ENCODE assay signal across 8 cellular contexts in the genomic region with DNA sequence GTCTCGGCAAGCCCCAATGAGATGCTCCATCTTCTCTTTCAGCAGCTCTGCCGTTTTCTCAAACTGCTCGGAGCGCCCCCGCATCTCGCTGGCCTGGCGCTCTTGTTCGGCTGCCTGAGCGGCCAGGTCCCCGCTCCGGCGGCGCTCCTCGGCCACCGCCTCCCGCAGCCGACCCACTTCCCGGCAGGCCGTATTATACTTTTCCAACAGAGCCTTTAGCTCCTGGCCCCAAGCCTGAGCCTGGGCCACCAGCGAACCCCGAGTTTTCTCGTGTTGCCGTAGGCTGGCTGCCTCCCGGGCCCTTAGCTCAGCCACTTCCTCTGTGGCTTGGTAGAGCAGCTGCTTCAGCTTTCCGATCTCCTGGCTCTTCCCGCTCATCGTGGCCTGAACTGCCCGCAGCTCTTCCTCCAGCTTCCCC. TPM values are rescaled to one million over a fixed set of nuclear protein-coding genes. Genes with fewer than 3 reads are reported as not detected.
A peak's percentile ranks its signal among the peaks of the same experiment; 100 is the strongest.
DNase-seq lines count a peak whose midpoint lies in the region; ATAC-seq and TF ChIP-seq lines count a peak whose summit lies in the region.

No MANE protein-coding gene starts in this region.

- no peaks in the 10 kb centered on the region for H3K9me3 Mint-ChIP-seq in activated T-cell treated with anti-CD3 and anti-CD28 coated beads, Interleukin-2, amount 50 U/mL, for 24 hours
- no peaks in the 10 kb centered on the region for H3K9me3 Mint-ChIP-seq in natural killer cell

- peak overlapping the region; percentile 69 for H3K27ac Mint-ChIP-seq in activated T-cell treated with anti-CD3 and anti-CD28 coated beads, Interleukin-2, amount 50 U/mL, for 24 hours
- peak overlapping the region; percentile 69 to 86 for H3K27ac Mint-ChIP-seq in natural killer cell

- H3K36me3 ChIP-seq in HUES64 (ENCODE audit: insufficient read depth, low read length) = no peaks in the 10 kb centered on the region
- peaks cover under 1% of the 10 kb centered on the region for H3K36me3 ChIP-seq in suprapubic skin

- H3K27ac ChIP-seq in HUES64 (ENCODE audit: low read depth, low read length) (no peak overlapping the region), suprapubic skin (peak overlapping the region; percentile 80)

- H3K36me3 Mint-ChIP-seq in activated T-cell treated with anti-CD3 and anti-CD28 coated beads, Interleukin-2, amount 50 U/mL, for 24 hours (ENCODE audit: low read depth) = no peaks in the 10 kb centered on the region
- no peaks in the 10 kb centered on the region for H3K36me3 Mint-ChIP-seq in natural killer cell

- H3K4me1 ChIP-seq in HUES64 (ENCODE audit: insufficient read depth, low read length) = peaks cover 5% of the 10 kb centered on the region
- H3K4me1 ChIP-seq in suprapubic skin = peaks cover 21% of the 10 kb centered on the region

- TF ChIP-seq CTCF in fibroblast of the aortic adventitia (IDR thresholded peaks at IDR 0.05; ENCODE audit: insufficient read depth, low read length) = no peak
- no peak for TF ChIP-seq CTCF in natural killer cell (IDR thresholded peaks at IDR 0.05)
- TF ChIP-seq CTCF in suprapubic skin (IDR thresholded peaks at IDR 0.05) = no peak

- peak overlapping the region; percentile 66 for H3K9ac ChIP-seq in HUES64 (ENCODE audit: low read depth, low read length)

- H3K4me3 ChIP-seq in HUES64 (ENCODE audit: low read length) (peak overlapping the region; percentile 57), fibroblast of the aortic adventitia (ENCODE audit: low read depth, low read length) (peak overlapping the region; percentile 72), suprapubic skin (peak overlapping the region; percentile 50)

- H3K4me3 Mint-ChIP-seq in activated T-cell treated with anti-CD3 and anti-CD28 coated beads, Interleukin-2, amount 50 U/mL, for 24 hours = peak overlapping the region; percentile 68
- H3K4me3 Mint-ChIP-seq in natural killer cell = peak overlapping the region; percentile 84

- peaks cover 9% of the 10 kb centered on the region for H3K27me3 Mint-ChIP-seq in activated T-cell treated with anti-CD3 and anti-CD28 coated beads, Interleukin-2, amount 50 U/mL, for 24 hours
- peaks cover 17 to 25% of the 10 kb centered on the region in 2 donors for H3K27me3 Mint-ChIP-seq in natural killer cell (ENCODE audit: low read depth in 2 of 2)

- ATAC-seq in natural killer cell (peak; percentile 69 to 84 (median 81)), HG02623 (IDR thresholded peaks at IDR 0.05; ENCODE audit: unreplicated experiment) (no peak), HG03439 (IDR thresholded peaks at IDR 0.05; ENCODE audit: unreplicated experiment) (no peak), GM19463 (IDR thresholded peaks at IDR 0.05; ENCODE audit: unreplicated experiment) (no peak)

- H3K9me3 ChIP-seq in HUES64 (ENCODE audit: insufficient read depth, low read depth, low read length) (no peaks in the 10 kb centered on the region), suprapubic skin (no peaks in the 10 kb centered on the region)

- TF ChIP-seq EP300 in suprapubic skin (IDR thresholded peaks at IDR 0.05) = no peak

- intact Hi-C loops in natural killer cell (cut with micrococcal nuclease) = no loop called here

- 15% methylated on average over 28 of the region's 28 CpGs for WGBS in HUES64
- 22% methylated on average over 27 of the region's 28 CpGs for WGBS in suprapubic skin

- no peak for TF ChIP-seq POLR2A in suprapubic skin (IDR thresholded peaks at IDR 0.05)

- DNase-seq in activated T-cell treated with anti-CD3 and anti-CD28 coated beads, Interleukin-2, amount 50 U/mL, for 24 hours = peak; percentile 69
- DNase-seq in fibroblast of the aortic adventitia (ENCODE audit: low read depth) (peak; percentile 49), natural killer cell (peak; percentile 25), suprapubic skin (ENCODE audit: low spot score in 2 of 2) (no peak)

- H3K27me3 ChIP-seq in HUES64 (ENCODE audit: insufficient read depth, low read length) = peaks cover 34% of the 10 kb centered on the region
- H3K27me3 ChIP-seq in suprapubic skin = no peaks in the 10 kb centered on the region

- peaks cover 17% of the 10 kb centered on the region for H3K4me1 Mint-ChIP-seq in activated T-cell treated with anti-CD3 and anti-CD28 coated beads, Interleukin-2, amount 50 U/mL, for 24 hours (ENCODE audit: low read depth)
- peaks cover 13 to 18% of the 10 kb centered on the region in 2 donors for H3K4me1 Mint-ChIP-seq in natural killer cell

RNA-seq across cellular contexts. Expression of a gene that starts 13.1 kb away (rescaled TPM):
- 27.8 TPM for polyA plus RNA-seq in HUES64 (2013, experiment 1 of 2)
- polyA plus RNA-seq in HUES64 (2013, experiment 2 of 2) = 35.1 TPM
- 6.4 and 24.6 TPM in 2 replicates for total RNA-seq in fibroblast of the aortic adventitia (ENCODE audit: low replicate concordance)
- total RNA-seq in natural killer cell = 10 to 100 TPM; 40.1 to 53.3 (median 51.0) TPM
- 10 to 100 TPM; 43.8 to 78.4 (median 49.4) TPM for total RNA-seq in suprapubic skin

RNA-seq across cellular contexts. Expression of a gene that starts 13.7 kb away (rescaled TPM):
- 1.2 TPM for polyA plus RNA-seq in HUES64 (2013, experiment 1 of 2)
- 1.5 TPM for polyA plus RNA-seq in HUES64 (2013, experiment 2 of 2)
- total RNA-seq in fibroblast of the aortic adventitia (ENCODE audit: low replicate concordance) = 3.2 and 3.9 TPM in 2 replicates
- total RNA-seq in natural killer cell = under 1 TPM; 0.14 to 0.23 (median 0.23) TPM
- 10 to 100 TPM; 32.9 to 62.7 (median 37.1) TPM for total RNA-seq in suprapubic skin

RNA-seq across cellular contexts. Expression of a gene that starts 26.6 kb away (rescaled TPM):
- polyA plus RNA-seq in HUES64 (2013, experiment 1 of 2) = 1.8 TPM
- 2.0 TPM for polyA plus RNA-seq in HUES64 (2013, experiment 2 of 2)
- 5.2 and 8.3 TPM in 2 replicates for total RNA-seq in fibroblast of the aortic adventitia (ENCODE audit: low replicate concordance)
- total RNA-seq in natural killer cell = 1 to 10 TPM; 3.3 to 4.9 (median 3.4) TPM
- 1 to 10 TPM; 1.3 to 3.9 (median 2.1) TPM for total RNA-seq in suprapubic skin

RNA-seq across cellular contexts. Expression of a gene that starts 37.8 kb away (rescaled TPM):
- 0.05 TPM for polyA plus RNA-seq in HUES64 (2013, experiment 1 of 2)
- 0.32 TPM for polyA plus RNA-seq in HUES64 (2013, experiment 2 of 2)
- 2.0 and 28.3 TPM in 2 replicates for total RNA-seq in fibroblast of the aortic adventitia (ENCODE audit: low replicate concordance)
- 1 to 10 TPM in 2 of 3 donors, under 1 TPM in 1; 0.61 to 1.7 (median 1.1) TPM for total RNA-seq in natural killer cell
- total RNA-seq in suprapubic skin = 10 to 100 TPM in 1 of 4 donors, 1 to 10 TPM in 3; 1.6 to 15.6 (median 2.2) TPM

RNA-seq across cellular contexts. Expression of a gene that starts 46.5 kb away (rescaled TPM):
- 7.6 TPM for polyA plus RNA-seq in HUES64 (2013, experiment 1 of 2)
- polyA plus RNA-seq in HUES64 (2013, experiment 2 of 2) = 12.7 TPM
- total RNA-seq in fibroblast of the aortic adventitia (ENCODE audit: low replicate concordance) (26.8 and 33.4 TPM in 2 replicates), natural killer cell (10 to 100 TPM; 20.6 to 26.0 (median 24.9) TPM), suprapubic skin (10 to 100 TPM; 23.3 to 35.9 (median 30.2) TPM)

Comparison
In these comparisons a context has a peak if more than half of its experiments do, and no peak if none do; other contexts are left out.
1. DNase-seq: peak in activated T-cell treated with anti-CD3 and anti-CD28 coated beads, Interleukin-2, amount 50 U/mL, for 24 hours (single experiment), fibroblast of the aortic adventitia (single experiment) and natural killer cell (single experiment); none in suprapubic skin (0 of 2).
2. ATAC-seq: peak in natural killer cell (3 of 3); none in HG02623 (single experiment), HG03439 (single experiment) and GM19463 (single experiment).
3. Peak in every context shown above with its lines, with median percentiles within 50 percentile points of each other: H3K4me3 ChIP-seq.